Comparison of ENCODE assay signal across 8 cellular contexts in genomic region chr2:171706152-171706803, GRCh38. TPM values are rescaled to one million over a fixed set of nuclear protein-coding genes. Genes with fewer than 3 reads are reported as not detected.
A peak's percentile ranks its signal among the peaks of the same experiment; 100 is the strongest.
DNase-seq lines count a peak whose midpoint lies in the region; ATAC-seq, FAIRE-seq and TF ChIP-seq lines count a peak whose summit lies in the region.

No MANE protein-coding gene starts in this region.

- POLR2A ChIA-PET in BJ (lab: Charles Lee) (no interaction called here), RWPE1 (lab: Yijun Ruan, JAX; ENCODE audit: low non-redundant PET) (no interaction called here)

- H3K27ac ChIP-seq in RWPE1, result no peak overlapping the region
- no peak overlapping the region for H3K27ac ChIP-seq in tibial artery
- no peak overlapping the region for H3K27ac ChIP-seq in gastrocnemius medialis

- H3K4me1 ChIP-seq in tibial artery (peaks cover 0 to 16% (median 7%) of the 10 kb centered on the region in 4 donors), gastrocnemius medialis (peaks cover 16 to 18% of the 10 kb centered on the region in 2 donors)

- ATAC-seq in gastrocnemius medialis, result no peak
- no peak for ATAC-seq in GM18519 (IDR thresholded peaks at IDR 0.05; ENCODE audit: low FRiP score, unreplicated experiment)
- no peak for ATAC-seq in GM21381 (IDR thresholded peaks at IDR 0.05; ENCODE audit: unreplicated experiment)

- TF ChIP-seq CTCF in BJ (IDR thresholded peaks at IDR 0.05; ENCODE audit: insufficient read depth, low read depth, low read length), result peak; percentile 45
- TF ChIP-seq CTCF in RWPE1 (conservative IDR thresholded peaks at IDR 0.05; ENCODE audit: low read depth), result peak; percentile 57
- peak in 1 of 2 experiments; percentile 13 for TF ChIP-seq CTCF in tibial artery (IDR thresholded peaks at IDR 0.05)
- no peak for TF ChIP-seq CTCF in gastrocnemius medialis (IDR thresholded peaks at IDR 0.05 in 4 of 5, conservative IDR thresholded peaks at IDR 0.05 in 1 of 5)

- H3K9me3 ChIP-seq in tibial artery (no peaks in the 10 kb centered on the region), gastrocnemius medialis (no peaks in the 10 kb centered on the region)

- in situ Hi-C loops in gastrocnemius medialis (cut with MboI; ENCODE audit: low sequenced_read_pairs in 4 of 4), result loop anchor here (10.0 to 25.0 kb wide), 3 partner anchors 399 to 409 kb away; partner anchors contain the start of gene DLX2 (in 3 of the 4)

- H3K36me3 ChIP-seq in BJ (ENCODE audit: control insufficient read depth, insufficient read depth, low read length), result no peaks in the 10 kb centered on the region
- peaks cover 0 to 11% (median 5%) of the 10 kb centered on the region in 3 donors for H3K36me3 ChIP-seq in tibial artery
- peaks cover 0 to 9% of the 10 kb centered on the region in 2 donors for H3K36me3 ChIP-seq in gastrocnemius medialis

- peak; percentile 74 for FAIRE-seq in GM19239 (lab: Jason Lieb, UNC)

- DNase-seq in BJ (ENCODE audit: low read depth) (no peak), GM19239 (ENCODE audit: insufficient read length, low spot score) (no peak), RWPE1 (ENCODE audit: low spot score) (peak; percentile 12), glomerular visceral epithelial cell (ENCODE audit: extremely low spot score) (peak; percentile 27), tibial artery (no peak), gastrocnemius medialis (no peak)

- H3K27me3 ChIP-seq in BJ (ENCODE audit: control insufficient read depth, insufficient read depth, low read length) (no peaks in the 10 kb centered on the region), tibial artery (no peaks in the 10 kb centered on the region), gastrocnemius medialis (no peaks in the 10 kb centered on the region)

- intact Hi-C loops in tibial artery (cut with DNase I; ENCODE audit: low total_unique reads), result loop anchor here (10.0 kb wide), 1 partner anchor 399 kb away; the partner anchor contains the start of gene DLX2
- intact Hi-C loops in gastrocnemius medialis (cut with DNase I; ENCODE audit: low total_unique reads), result no loop called here

- CTCF ChIA-PET in BJ (lab: Yijun Ruan, JAX) (interaction anchor here (1.1 to 6.7 kb wide), 9 partner anchors 13 to 423 kb away, joined by 4 to 43 read pairs (median 9); partner anchors contain the start of gene DLX2), RWPE1 (lab: Yijun Ruan, JAX) (interaction anchor here (0.5 to 1.7 kb wide), 10 partner anchors 8 to 431 kb away, joined by 3 to 6 read pairs (median 4); no protein-coding TSS in a partner anchor)

- no peak for TF ChIP-seq POLR2A in gastrocnemius medialis (IDR thresholded peaks at IDR 0.05)

- H3K4me3 ChIP-seq in BJ (ENCODE audit: low read depth, low read length) (no peak overlapping the region), tibial artery (no peak overlapping the region), gastrocnemius medialis (no peak overlapping the region)

RNA-seq across cellular contexts. Expression of gene DYNC1I2, which starts 19.0 kb away (rescaled TPM):
- 96.9 and 139 TPM in 2 replicates for polyA plus RNA-seq in BJ (2011; rRNA removed)
- 36.9 and 43.9 TPM in 2 replicates for polyA minus RNA-seq in BJ (2011; rRNA and poly(A)+ RNA removed)
- total RNA-seq in gastrocnemius medialis, result 10 to 100 TPM; 40.0 to 93.7 (median 59.3) TPM

Comparison
In these comparisons a context has a peak if more than half of its experiments do, and no peak if none do; other contexts are left out.
1. DNase-seq: peak in RWPE1 (single experiment) and glomerular visceral epithelial cell (single experiment); none in BJ (single experiment), GM19239 (single experiment), tibial artery (0 of 2) and gastrocnemius medialis (0 of 2).
2. CTCF ChIP-seq: peak in BJ (single experiment) and RWPE1 (single experiment); none in gastrocnemius medialis (0 of 5).